In the genomic region with DNA sequence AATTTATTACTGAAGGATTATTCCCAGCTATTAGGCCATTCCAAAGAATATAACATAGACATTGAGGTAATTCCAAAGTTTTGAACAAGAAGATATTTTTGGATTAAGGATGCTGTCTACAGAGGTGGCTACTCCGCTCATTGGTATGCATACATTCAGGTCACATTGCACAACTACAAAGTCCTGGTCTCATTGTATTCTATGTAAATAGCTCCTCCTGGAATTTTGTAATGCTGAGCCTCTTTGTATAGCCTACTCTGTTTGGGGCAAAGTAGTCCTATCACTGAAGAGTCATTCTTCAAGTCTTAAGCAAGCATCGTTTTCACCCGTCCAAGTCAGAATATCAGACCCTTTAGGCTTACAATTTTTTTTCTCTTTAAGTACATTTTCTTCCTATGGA, we compare ENCODE assay signal across 2 cellular contexts.
TF ChIP-seq lines count a peak whose summit lies in the region.

No MANE protein-coding gene starts in this region.

TF ChIP-seq in GM23338, 12 proteins besides CTCF, POLR2A, EP300 and RAD21 (continued from another document):
- TF ChIP-seq, protein P1, sequence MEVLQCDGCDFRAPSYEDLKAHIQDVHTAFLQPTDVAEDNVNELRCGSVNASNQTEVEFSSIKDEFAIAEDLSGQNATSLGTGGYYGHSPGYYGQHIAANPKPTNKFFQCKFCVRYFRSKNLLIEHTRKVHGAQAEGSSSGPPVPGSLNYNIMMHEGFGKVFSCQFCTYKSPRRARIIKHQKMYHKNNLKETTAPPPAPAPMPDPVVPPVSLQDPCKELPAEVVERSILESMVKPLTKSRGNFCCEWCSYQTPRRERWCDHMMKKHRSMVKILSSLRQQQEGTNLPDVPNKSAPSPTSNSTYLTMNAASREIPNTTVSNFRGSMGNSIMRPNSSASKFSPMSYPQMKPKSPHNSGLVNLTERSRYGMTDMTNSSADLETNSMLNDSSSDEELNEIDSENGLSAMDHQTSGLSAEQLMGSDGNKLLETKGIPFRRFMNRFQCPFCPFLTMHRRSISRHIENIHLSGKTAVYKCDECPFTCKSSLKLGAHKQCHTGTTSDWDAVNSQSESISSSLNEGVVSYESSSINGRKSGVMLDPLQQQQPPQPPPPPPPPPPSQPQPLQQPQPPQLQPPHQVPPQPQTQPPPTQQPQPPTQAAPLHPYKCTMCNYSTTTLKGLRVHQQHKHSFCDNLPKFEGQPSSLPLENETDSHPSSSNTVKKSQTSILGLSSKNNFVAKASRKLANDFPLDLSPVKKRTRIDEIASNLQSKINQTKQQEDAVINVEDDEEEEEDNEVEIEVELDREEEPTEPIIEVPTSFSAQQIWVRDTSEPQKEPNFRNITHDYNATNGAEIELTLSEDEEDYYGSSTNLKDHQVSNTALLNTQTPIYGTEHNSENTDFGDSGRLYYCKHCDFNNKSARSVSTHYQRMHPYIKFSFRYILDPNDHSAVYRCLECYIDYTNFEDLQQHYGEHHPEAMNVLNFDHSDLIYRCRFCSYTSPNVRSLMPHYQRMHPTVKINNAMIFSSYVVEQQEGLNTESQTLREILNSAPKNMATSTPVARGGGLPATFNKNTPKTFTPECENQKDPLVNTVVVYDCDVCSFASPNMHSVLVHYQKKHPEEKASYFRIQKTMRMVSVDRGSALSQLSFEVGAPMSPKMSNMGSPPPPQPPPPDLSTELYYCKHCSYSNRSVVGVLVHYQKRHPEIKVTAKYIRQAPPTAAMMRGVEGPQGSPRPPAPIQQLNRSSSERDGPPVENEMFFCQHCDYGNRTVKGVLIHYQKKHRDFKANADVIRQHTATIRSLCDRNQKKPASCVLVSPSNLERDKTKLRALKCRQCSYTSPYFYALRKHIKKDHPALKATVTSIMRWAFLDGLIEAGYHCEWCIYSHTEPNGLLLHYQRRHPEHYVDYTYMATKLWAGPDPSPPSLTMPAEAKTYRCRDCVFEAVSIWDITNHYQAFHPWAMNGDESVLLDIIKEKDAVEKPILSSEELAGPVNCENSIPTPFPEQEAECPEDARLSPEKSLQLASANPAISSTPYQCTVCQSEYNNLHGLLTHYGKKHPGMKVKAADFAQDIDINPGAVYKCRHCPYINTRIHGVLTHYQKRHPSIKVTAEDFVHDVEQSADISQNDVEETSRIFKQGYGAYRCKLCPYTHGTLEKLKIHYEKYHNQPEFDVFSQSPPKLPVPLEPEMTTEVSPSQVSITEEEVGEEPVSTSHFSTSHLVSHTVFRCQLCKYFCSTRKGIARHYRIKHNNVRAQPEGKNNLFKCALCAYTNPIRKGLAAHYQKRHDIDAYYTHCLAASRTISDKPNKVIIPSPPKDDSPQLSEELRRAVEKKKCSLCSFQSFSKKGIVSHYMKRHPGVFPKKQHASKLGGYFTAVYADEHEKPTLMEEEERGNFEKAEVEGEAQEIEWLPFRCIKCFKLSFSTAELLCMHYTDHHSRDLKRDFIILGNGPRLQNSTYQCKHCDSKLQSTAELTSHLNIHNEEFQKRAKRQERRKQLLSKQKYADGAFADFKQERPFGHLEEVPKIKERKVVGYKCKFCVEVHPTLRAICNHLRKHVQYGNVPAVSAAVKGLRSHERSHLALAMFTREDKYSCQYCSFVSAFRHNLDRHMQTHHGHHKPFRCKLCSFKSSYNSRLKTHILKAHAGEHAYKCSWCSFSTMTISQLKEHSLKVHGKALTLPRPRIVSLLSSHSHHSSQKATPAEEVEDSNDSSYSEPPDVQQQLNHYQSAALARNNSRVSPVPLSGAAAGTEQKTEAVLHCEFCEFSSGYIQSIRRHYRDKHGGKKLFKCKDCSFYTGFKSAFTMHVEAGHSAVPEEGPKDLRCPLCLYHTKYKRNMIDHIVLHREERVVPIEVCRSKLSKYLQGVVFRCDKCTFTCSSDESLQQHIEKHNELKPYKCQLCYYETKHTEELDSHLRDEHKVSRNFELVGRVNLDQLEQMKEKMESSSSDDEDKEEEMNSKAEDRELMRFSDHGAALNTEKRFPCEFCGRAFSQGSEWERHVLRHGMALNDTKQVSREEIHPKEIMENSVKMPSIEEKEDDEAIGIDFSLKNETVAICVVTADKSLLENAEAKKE (CRISPR knock-in tag; IDR thresholded peaks at IDR 0.05) = peak; percentile 67; the same call in 1 of the 2 replicates
TF ChIP-seq in GM23338: peak in this region for 1.

TF ChIP-seq in WTC11, 78 proteins besides CTCF, POLR2A, EP300 and RAD21 (continued from another document):
- TF ChIP-seq ZNF532 (CRISPR knock-in tag; IDR thresholded peaks at IDR 0.05; ENCODE audit: borderline replicate concordance) (no peak), ESRRA (CRISPR knock-in tag; IDR thresholded peaks at IDR 0.05; ENCODE audit: borderline replicate concordance) (no peak), ZNF396 (CRISPR knock-in tag; IDR thresholded peaks at IDR 0.05; ENCODE audit: borderline replicate concordance) (no peak), ZNF121 (CRISPR knock-in tag; IDR thresholded peaks at IDR 0.05) (no peak), FOXK1 (CRISPR knock-in tag; IDR thresholded peaks at IDR 0.05) (no peak), NR1H2 (CRISPR knock-in tag; IDR thresholded peaks at IDR 0.05) (no peak), HMGA2 (CRISPR knock-in tag; IDR thresholded peaks at IDR 0.05) (no peak), AR (CRISPR knock-in tag; IDR thresholded peaks at IDR 0.05) (no peak), IRF1 (CRISPR knock-in tag; IDR thresholded peaks at IDR 0.05) (no peak)
- TF ChIP-seq, protein P2, sequence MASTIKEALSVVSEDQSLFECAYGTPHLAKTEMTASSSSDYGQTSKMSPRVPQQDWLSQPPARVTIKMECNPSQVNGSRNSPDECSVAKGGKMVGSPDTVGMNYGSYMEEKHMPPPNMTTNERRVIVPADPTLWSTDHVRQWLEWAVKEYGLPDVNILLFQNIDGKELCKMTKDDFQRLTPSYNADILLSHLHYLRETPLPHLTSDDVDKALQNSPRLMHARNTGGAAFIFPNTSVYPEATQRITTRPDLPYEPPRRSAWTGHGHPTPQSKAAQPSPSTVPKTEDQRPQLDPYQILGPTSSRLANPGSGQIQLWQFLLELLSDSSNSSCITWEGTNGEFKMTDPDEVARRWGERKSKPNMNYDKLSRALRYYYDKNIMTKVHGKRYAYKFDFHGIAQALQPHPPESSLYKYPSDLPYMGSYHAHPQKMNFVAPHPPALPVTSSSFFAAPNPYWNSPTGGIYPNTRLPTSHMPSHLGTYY (CRISPR knock-in tag; IDR thresholded peaks at IDR 0.05) = no peak
